In genomic region chr1:153771841-153772593, GRCh38 we compare ENCODE assay signal across 12 cellular contexts. TPM values are rescaled to one million over a fixed set of nuclear protein-coding genes. Genes with fewer than 3 reads are reported as not detected.
DNase-seq lines count a peak whose midpoint lies in the region; ATAC-seq, FAIRE-seq and TF ChIP-seq lines count a peak whose summit lies in the region.
"Had no signal": no experiment of that assay in that cellular context is flagged by ENCODE, and none has a peak within 500 bp of the region (broad histone marks: within the 10 kb centered on the region; RNA-seq: fewer than 3 reads in every experiment).

No MANE protein-coding gene starts in this region.

- CTCF ChIA-PET in HepG2 (lab: Yijun Ruan, JAX; ENCODE audit: low intra/inter-chr PET ratio, low total read pairs): interaction anchor here (1.8 kb wide), 1 partner anchor 94 kb away, joined by 11 read pairs; the partner anchor contains the start of gene NPR1

- 88% methylated on average over 6 of the region's 21 CpGs for whole genome bisulfite sequencing in HepG2 (ENCODE audit: low lambda C conversion rate)

- no peak overlapping the region for H3K27ac ChIP-seq in HepG2 (ENCODE audit: extremely low read length, insufficient read depth, low read length)

- POLR2A ChIA-PET in HepG2 (lab: Yijun Ruan, JAX): interaction anchor here (3.8 kb wide), 1 partner anchor 43 kb away, joined by 27 read pairs; the partner anchor contains the start of gene INTS3

- no peak overlapping the region for H3K9ac ChIP-seq in HepG2 (ENCODE audit: insufficient read depth, low read depth, low read length)

- in situ Hi-C loops in GM13977 (cut with MboI; ENCODE audit: low pct_unique_long_range_greater_than_20kb, low sequenced_read_pairs, unreplicated experiment) (no loop called here), astrocyte of the cerebellum (cut with HindIII; ENCODE audit: low sequenced_read_pairs) (no loop called here), HepG2 (cut with HindIII; ENCODE audit: extremely low pct_ligation_motif_present, low pct_unique_long_range_greater_than_20kb) (loop anchor here (5.0 to 10.0 kb wide), 2 partner anchors 95 to 257 kb away; partner anchors contain the start of gene NPR1)

- H3K36me3 ChIP-seq in HepG2 (replicated peaks in 1 of 2; ENCODE audit: control insufficient read depth in 1 of 2, insufficient read depth in 2 of 2, low read length in 2 of 2): peaks cover 6 to 29% of the 10 kb centered on the region in 2 experiments; a peak in 4 of 5 replicates

- no TSS peak for BruUV-seq in HepG2 (replicated peaks; lab: Mats Ljungman, UMichigan)

- intact Hi-C loops in HepG2 (cut with micrococcal nuclease; ENCODE audit: unreplicated experiment): loop anchor here (1.0 kb wide), 1 partner anchor 95 kb away; no protein-coding TSS in a partner anchor

- no peak for FAIRE-seq in HepG2 (lab: Jason Lieb, UNC)
- FAIRE-seq: G401.6, small intestine had no signal

- H3K9me3 ChIP-seq in HepG2 (ENCODE audit: low read length): no peaks in the 10 kb centered on the region

- TF ChIP-seq EP300 in HepG2 (IDR thresholded peaks at IDR 0.05; ENCODE audit: low read depth in 2 of 2, low read length in 2 of 2) (no peak), HepG2 (CRISPR knock-in tag; IDR thresholded peaks at IDR 0.05; ENCODE audit: borderline replicate concordance) (no peak)

- H3K4me3 ChIP-seq in astrocyte of the cerebellum (ENCODE audit: low read depth, low read length) (no peak overlapping the region), HepG2 (replicated peaks in 1 of 3; ENCODE audit: insufficient read depth in 1 of 3, low read depth in 2 of 3, low read length in 3 of 3) (no peak overlapping the region)

- TF ChIP-seq CTCF in GM13977 (IDR thresholded peaks at IDR 0.05; ENCODE audit: extremely low read depth, insufficient read depth, missing control alignments): peak; percentile 53
- TF ChIP-seq CTCF in astrocyte of the cerebellum (IDR thresholded peaks at IDR 0.05; ENCODE audit: low read depth, low read length, missing control alignments): peak; percentile 58
- TF ChIP-seq CTCF in HepG2 (CRISPR knock-in tag; IDR thresholded peaks at IDR 0.05): peak; percentile 92

- H3K4me2 ChIP-seq in HepG2 (ENCODE audit: low read depth, low read length): no peak overlapping the region

- H3K79me2 ChIP-seq in HepG2 (ENCODE audit: insufficient read depth, low read length): no peaks in the 10 kb centered on the region

- H3K27me3 ChIP-seq in HepG2 (ENCODE audit: control insufficient read depth in 1 of 2, insufficient read depth in 2 of 2, low read length in 2 of 2): no peaks in the 10 kb centered on the region

- H4K20me1 ChIP-seq in HepG2 (ENCODE audit: insufficient read depth, low read length): no peaks in the 10 kb centered on the region

- DNase-seq in 8988T (peak; percentile 61), GM13977 (ENCODE audit: low spot score) (no peak), astrocyte of the cerebellum (ENCODE audit: low read depth) (no peak), HepG2 (ENCODE audit: low spot score) (no peak), mesenteric fat pad (ENCODE audit: low spot score) (no peak)
- DNase-seq: activated CD8-positive, alpha-beta memory T cell treated with anti-CD3 and anti-CD28 coated beads for 24 hours; NCI-H2029 treated with DMSO at 0.1 percent for 48 hours; small intestine had no signal

- TF ChIP-seq RAD21 in HepG2 (CRISPR knock-in tag; IDR thresholded peaks at IDR 0.05): peak; percentile 74

- peaks cover 55% of the 10 kb centered on the region for H3K4me1 ChIP-seq in HepG2 (ENCODE audit: insufficient read depth, low read length)

- ATAC-seq in HepG2 (no peak), GM21515 (IDR thresholded peaks at IDR 0.05; ENCODE audit: unreplicated experiment) (no peak), GM21447 (IDR thresholded peaks at IDR 0.05; ENCODE audit: unreplicated experiment) (no peak), GM19463 (IDR thresholded peaks at IDR 0.05; ENCODE audit: unreplicated experiment) (no peak)

- TF ChIP-seq POLR2A in HepG2 (IDR thresholded peaks at IDR 0.05; ENCODE audit: insufficient read depth in 1 of 2, low read depth in 2 of 2, low read length in 2 of 2): no peak

- H2AFZ ChIP-seq in HepG2 (ENCODE audit: low read length): no peak overlapping the region

TF ChIP-seq in HepG2, 621 proteins besides CTCF, POLR2A, EP300 and RAD21 (continues in another document):
- TF ChIP-seq HNF1B (CRISPR knock-in tag; IDR thresholded peaks at IDR 0.05) (no peak), ZNF367 (CRISPR knock-in tag; IDR thresholded peaks at IDR 0.05; ENCODE audit: borderline replicate concordance) (no peak), ZNF883 (CRISPR knock-in tag; IDR thresholded peaks at IDR 0.05; ENCODE audit: not compliant biosample characterization) (peak; percentile 31), FOXK2 (IDR thresholded peaks at IDR 0.05) (no peak), ZBTB38 (CRISPR knock-in tag; IDR thresholded peaks at IDR 0.05) (0 out of 2 replicates have a peak, but pooled peaks have one; percentile 31), ZSCAN21 (CRISPR knock-in tag; IDR thresholded peaks at IDR 0.05; ENCODE audit: borderline replicate concordance) (no peak)

RNA-seq across cellular contexts. Expression of gene SLC27A3, which starts 3.2 kb away (rescaled TPM):
- total RNA-seq in HepG2 (2016; rRNA removed; fragmentation: Illumina TruSeq; extraction: Trizol): 1.3 and 4.3 TPM in 2 replicates
- 0.88 and 1.3 TPM in 2 replicates for total RNA-seq in HepG2 (2016; cell fraction: cytosol; rRNA removed; fragmentation: Illumina TruSeq; extraction: Trizol; ENCODE audit: low read depth)
- 1.2 and 3.2 TPM in 2 replicates for total RNA-seq in HepG2 (2016; cell fraction: insoluble cytoplasmic fraction; rRNA removed; fragmentation: Illumina TruSeq; extraction: Trizol)
- 0.86 and 1.1 TPM in 2 replicates for total RNA-seq in HepG2 (2016; cell fraction: membrane; rRNA removed; fragmentation: Illumina TruSeq; extraction: Trizol)
- total RNA-seq in HepG2 (2016; cell fraction: nucleus; rRNA removed; fragmentation: Illumina TruSeq; extraction: Trizol): 3.7 and 6.2 TPM in 2 replicates
- 5.2 and 10.3 TPM in 2 replicates for polyA plus RNA-seq in HepG2 (2011; rRNA removed)
- polyA plus RNA-seq in HepG2 (2011; cell fraction: cytosol; rRNA removed): 4.1 and 5.0 TPM in 2 replicates
- 17.3 and 21.3 TPM in 2 replicates for polyA plus RNA-seq in HepG2 (2011; cell fraction: nucleus; rRNA removed)
- 4.4 and 4.5 TPM in 2 replicates for polyA plus RNA-seq in HepG2 (2012)
- 1.1 and 1.5 TPM in 2 replicates for polyA plus RNA-seq in HepG2 (2016; cell fraction: cytosol; fragmentation: Illumina TruSeq; extraction: Trizol; ENCODE audit: low read depth)
- 1.5 and 2.9 TPM in 2 replicates for polyA plus RNA-seq in HepG2 (2016; cell fraction: insoluble cytoplasmic fraction; fragmentation: Illumina TruSeq; extraction: Trizol; ENCODE audit: low read depth)
- 1.1 and 1.2 TPM in 2 replicates for polyA plus RNA-seq in HepG2 (2016; cell fraction: membrane; fragmentation: Illumina TruSeq; extraction: Trizol; ENCODE audit: low read depth)
- polyA plus RNA-seq in HepG2 (2016; cell fraction: nucleus; fragmentation: Illumina TruSeq; extraction: Trizol; ENCODE audit: insufficient read depth, low read depth): 17.9 and 19.1 TPM in 2 replicates
- polyA minus RNA-seq in HepG2 (2011; rRNA and poly(A)+ RNA removed; ENCODE audit: low replicate concordance): 8.8 and 82.9 TPM in 2 replicates
- 3.7 and 4.7 TPM in 2 replicates for polyA minus RNA-seq in HepG2 (2011; cell fraction: cytosol; rRNA and poly(A)+ RNA removed)
- polyA minus RNA-seq in HepG2 (2011; cell fraction: nucleus; rRNA and poly(A)+ RNA removed): 3.1 TPM in 2 replicates
- total RNA-seq in mesenteric fat pad: 87.4 TPM

RNA-seq across cellular contexts. Expression of gene INTS3, which starts 44.2 kb away (rescaled TPM):
- 14.7 and 17.2 TPM in 2 replicates for total RNA-seq in HepG2 (2016; rRNA removed; fragmentation: Illumina TruSeq; extraction: Trizol)
- 6.7 TPM in 2 replicates for total RNA-seq in HepG2 (2016; cell fraction: cytosol; rRNA removed; fragmentation: Illumina TruSeq; extraction: Trizol; ENCODE audit: low read depth)
- 12.6 and 16.4 TPM in 2 replicates for total RNA-seq in HepG2 (2016; cell fraction: insoluble cytoplasmic fraction; rRNA removed; fragmentation: Illumina TruSeq; extraction: Trizol)
- total RNA-seq in HepG2 (2016; cell fraction: membrane; rRNA removed; fragmentation: Illumina TruSeq; extraction: Trizol): 7.1 and 7.2 TPM in 2 replicates
- total RNA-seq in HepG2 (2016; cell fraction: nucleus; rRNA removed; fragmentation: Illumina TruSeq; extraction: Trizol): 23.2 and 23.6 TPM in 2 replicates
- 27.2 and 28.2 TPM in 2 replicates for polyA plus RNA-seq in HepG2 (2011; rRNA removed)
- 8.2 TPM in 2 replicates for polyA plus RNA-seq in HepG2 (2011; cell fraction: cytosol; rRNA removed)
- polyA plus RNA-seq in HepG2 (2011; cell fraction: nucleus; rRNA removed): 142 and 147 TPM in 2 replicates
- 16.7 and 18.0 TPM in 2 replicates for polyA plus RNA-seq in HepG2 (2012)
- polyA plus RNA-seq in HepG2 (2016; cell fraction: cytosol; fragmentation: Illumina TruSeq; extraction: Trizol; ENCODE audit: low read depth): 1.3 and 1.4 TPM in 2 replicates
- polyA plus RNA-seq in HepG2 (2016; cell fraction: insoluble cytoplasmic fraction; fragmentation: Illumina TruSeq; extraction: Trizol; ENCODE audit: low read depth): 12.9 and 15.4 TPM in 2 replicates
- 2.8 and 3.9 TPM in 2 replicates for polyA plus RNA-seq in HepG2 (2016; cell fraction: membrane; fragmentation: Illumina TruSeq; extraction: Trizol; ENCODE audit: low read depth)
- polyA plus RNA-seq in HepG2 (2016; cell fraction: nucleus; fragmentation: Illumina TruSeq; extraction: Trizol; ENCODE audit: insufficient read depth, low read depth): 58.6 and 63.7 TPM in 2 replicates
- polyA minus RNA-seq in HepG2 (2011; rRNA and poly(A)+ RNA removed; ENCODE audit: low replicate concordance): 33.3 and 85.9 TPM in 2 replicates
- polyA minus RNA-seq in HepG2 (2011; cell fraction: cytosol; rRNA and poly(A)+ RNA removed): 9.0 and 10.7 TPM in 2 replicates
- 39.5 and 49.7 TPM in 2 replicates for polyA minus RNA-seq in HepG2 (2011; cell fraction: nucleus; rRNA and poly(A)+ RNA removed)
- 36.7 TPM for total RNA-seq in mesenteric fat pad

Comparison
In these comparisons a context has a peak if more than half of its experiments do, and no peak if none do; other contexts are left out.
1. RNA of gene SLC27A3, which starts 3.2 kb away (total RNA-seq): 87.4 TPM in mesenteric fat pad (single experiment); 0.86 to 6.2 TPM in HepG2; every median in the first group is over 10 times any median in the second.
2. Peak in every context shown above with its lines, with median percentiles within 50 percentile points of each other: CTCF ChIP-seq.